In genomic region chr6:21609881-21610329, GRCh38 we compare ENCODE assay signal across 19 cellular contexts.
"Had no signal": no experiment of that assay in that cellular context is flagged by ENCODE, and none has a peak within 500 bp of the region (broad histone marks: within the 10 kb centered on the region; RNA-seq: fewer than 3 reads in every experiment).

No MANE protein-coding gene starts in this region.

- ATAC-seq: effector memory CD8-positive, alpha-beta T cell; foreskin keratinocyte; left cardiac atrium; lower lobe of right lung; pancreas had no signal

- H3K36me3 Mint-ChIP-seq: naive B cell had no signal

- H3K27ac ChIP-seq: ascending aorta, foreskin keratinocyte, lower lobe of right lung, neural progenitor cell, pancreas, sigmoid colon, spleen had no signal

- H3K9ac ChIP-seq: neural progenitor cell had no signal

- H3K4me3 Mint-ChIP-seq: activated naive CD4-positive, alpha-beta T cell treated with anti-CD3 and anti-CD28 coated beads for 36 hours; dendritic cell treated with granulocyte-macrophage colony-stimulating factor and Interleukin-4, amounts not matched to agents 40 ng/mL and 50 ng/mL, for 4 days; effector memory CD8-positive, alpha-beta T cell; neural progenitor cell had no signal

- H3K27ac Mint-ChIP-seq: activated naive CD4-positive, alpha-beta T cell treated with anti-CD3 and anti-CD28 coated beads for 36 hours; activated T-helper 2 cell treated with anti-CD3 and anti-CD28 coated beads, Interferon-gamma antibody, Interleukin-2, Interleukin-4, amounts not matched to agents 10 μg/mL and 5 μg/mL and 100 μg/mL, durations not matched to agents 14 hours and 24 hours and 36 hours; dendritic cell treated with granulocyte-macrophage colony-stimulating factor and Interleukin-4, amounts not matched to agents 40 ng/mL and 50 ng/mL, for 4 days; effector memory CD8-positive, alpha-beta T cell had no signal

- H3K4me1 ChIP-seq: ascending aorta, foreskin keratinocyte, lower lobe of right lung, neural progenitor cell, pancreas had no signal

- H3K4me3 ChIP-seq: ascending aorta, lower lobe of right lung, neural progenitor cell, pancreas, sigmoid colon, spleen had no signal

- DNase-seq: activated CD4-positive, alpha-beta T cell treated with anti-CD3 and anti-CD28 coated beads for 1 hour; activated CD4-positive, alpha-beta T cell treated with anti-CD3 and anti-CD28 coated beads, Interleukin-2, amount 50 U/mL, for 48 hours; activated naive CD4-positive, alpha-beta T cell treated with anti-CD3 and anti-CD28 coated beads for 36 hours; effector memory CD8-positive, alpha-beta T cell; foreskin keratinocyte; head of caudate nucleus; left cardiac atrium; lower lobe of right lung; naive B cell; sigmoid colon; spleen; stimulated activated CD4-positive, alpha-beta T cell treated with anti-CD3 and anti-CD28 coated beads, Interleukin-1b, Interleukin-23, amount 100 ng/mL, for 48 hours; T1000 had no signal

- FAIRE-seq: bronchial epithelial cell, pancreas had no signal

- H3K36me3 ChIP-seq: ascending aorta, lower lobe of right lung, neural progenitor cell, pancreas, sigmoid colon, spleen had no signal

- H3K27me3 ChIP-seq: ascending aorta, foreskin keratinocyte, neural progenitor cell, pancreas, sigmoid colon had no signal

- H3K27me3 Mint-ChIP-seq: dendritic cell treated with granulocyte-macrophage colony-stimulating factor and Interleukin-4, amounts not matched to agents 40 ng/mL and 50 ng/mL, for 4 days had no signal

- H3K4me2 ChIP-seq: neural progenitor cell had no signal

- H3K9me3 ChIP-seq: ascending aorta, lower lobe of right lung, pancreas, sigmoid colon, spleen had no signal

- H2AFZ ChIP-seq: neural progenitor cell had no signal

- H3K9me3 Mint-ChIP-seq: activated naive CD4-positive, alpha-beta T cell treated with anti-CD3 and anti-CD28 coated beads for 36 hours; activated T-helper 2 cell treated with anti-CD3 and anti-CD28 coated beads, Interferon-gamma antibody, Interleukin-2, Interleukin-4, amounts not matched to agents 10 μg/mL and 5 μg/mL and 100 μg/mL, durations not matched to agents 14 hours and 24 hours and 36 hours; dendritic cell treated with granulocyte-macrophage colony-stimulating factor and Interleukin-4, amounts not matched to agents 40 ng/mL and 50 ng/mL, for 4 days; effector memory CD8-positive, alpha-beta T cell had no signal
